Comparison of ENCODE assay signal across 31 cellular contexts in genomic region chr10:5511885-5512280, GRCh38. TPM values are rescaled to one million over a fixed set of nuclear protein-coding genes. Genes with fewer than 3 reads are reported as not detected.
DNase-seq lines count a peak whose midpoint lies in the region; ATAC-seq, FAIRE-seq and TF ChIP-seq lines count a peak whose summit lies in the region.
"Had no signal": no experiment of that assay in that cellular context is flagged by ENCODE, and none has a peak within 500 bp of the region (broad histone marks: within the 10 kb centered on the region; RNA-seq: fewer than 3 reads in every experiment).

No MANE protein-coding gene starts in this region.

- H3K9ac ChIP-seq in kidney (ENCODE audit: low read length in 2 of 2): no peak overlapping the region
- no peak overlapping the region for H3K9ac ChIP-seq in neuronal stem cell (ENCODE audit: low read depth, low read length, poor library complexity)

- H3K4ac ChIP-seq in neuronal stem cell (ENCODE audit: low read length): no peak overlapping the region

- H4K91ac ChIP-seq in neuronal stem cell (ENCODE audit: low read depth, low read length, poor library complexity): no peak overlapping the region

- H2AFZ ChIP-seq in neuronal stem cell (ENCODE audit: low read length): no peak overlapping the region

- no peak overlapping the region for H2BK5ac ChIP-seq in neuronal stem cell (ENCODE audit: low read length)

- H2AK5ac ChIP-seq in neuronal stem cell (ENCODE audit: low read depth, low read length): peak overlapping the region; percentile 88

- no peak overlapping the region for H3K23ac ChIP-seq in neuronal stem cell (ENCODE audit: low read depth, low read length, poor library complexity)

- no peak for TF ChIP-seq CTCF in VCaP (conservative IDR thresholded peaks at IDR 0.05)
- TF ChIP-seq CTCF in kidney (IDR thresholded peaks at IDR 0.05; ENCODE audit: borderline replicate concordance, extremely low read depth, insufficient read depth): no peak
- TF ChIP-seq CTCF in HFFc6 (IDR thresholded peaks at IDR 0.05): no peak
- no peak for TF ChIP-seq CTCF in endothelial cell (IDR thresholded peaks at IDR 0.05; ENCODE audit: unreplicated experiment)

- no peaks in the 10 kb centered on the region for H3K79me1 ChIP-seq in neuronal stem cell (ENCODE audit: low read depth, low read length)

- H3K27me3 ChIP-seq in neuronal stem cell (ENCODE audit: control insufficient read depth in 3 of 3, insufficient read depth in 3 of 3, low read depth in 1 of 3, low read length in 3 of 3): peaks cover 0 to 12% (median 0%) of the 10 kb centered on the region in 3 experiments
- H3K27me3 ChIP-seq: SJCRH30 had no signal

- H3K36me3 Mint-ChIP-seq in HFFc6 (ENCODE audit: low read depth) (no peaks in the 10 kb centered on the region), endothelial cell (ENCODE audit: low read depth, unreplicated experiment) (peaks cover 4% of the 10 kb centered on the region)
- H3K36me3 Mint-ChIP-seq: CD4-positive, alpha-beta memory T cell had no signal

- no peak overlapping the region for H3K27ac Mint-ChIP-seq in HFFc6
- no peak overlapping the region for H3K27ac Mint-ChIP-seq in endothelial cell (ENCODE audit: unreplicated experiment)
- H3K27ac Mint-ChIP-seq: CD4-positive, alpha-beta memory T cell had no signal

- no peak overlapping the region for H4K8ac ChIP-seq in neuronal stem cell (ENCODE audit: low read depth, low read length)

- peak overlapping the region; percentile 97 for H3K27ac ChIP-seq in VCaP
- H3K27ac ChIP-seq in kidney (ENCODE audit: low read depth in 2 of 2, low read length in 2 of 2): no peak overlapping the region
- no peak overlapping the region for H3K27ac ChIP-seq in neuronal stem cell (replicated peaks; ENCODE audit: low read length)
- H3K27ac ChIP-seq: SJCRH30 had no signal

- no peaks in the 10 kb centered on the region for H3K9me3 ChIP-seq in kidney (ENCODE audit: control insufficient read depth in 1 of 2, low read length in 2 of 2)
- no peaks in the 10 kb centered on the region for H3K9me3 ChIP-seq in neuronal stem cell (replicated peaks in 1 of 2; ENCODE audit: control insufficient read depth in 2 of 2, insufficient read depth in 1 of 2, low read depth in 1 of 2, low read length in 2 of 2)
- H3K9me3 ChIP-seq: HAP-1, SJCRH30 had no signal

- no peaks in the 10 kb centered on the region for H3K36me3 ChIP-seq in kidney (ENCODE audit: control insufficient read depth in 1 of 2, insufficient read depth in 2 of 2, low read length in 2 of 2)
- H3K36me3 ChIP-seq in neuronal stem cell (replicated peaks in 1 of 2; ENCODE audit: control insufficient read depth in 2 of 2, insufficient read depth in 2 of 2, low read length in 2 of 2): no peaks in the 10 kb centered on the region
- H3K36me3 ChIP-seq: HAP-1, SJCRH30 had no signal

- no peak overlapping the region for H3K14ac ChIP-seq in neuronal stem cell (ENCODE audit: low read length)

- no peak overlapping the region for H2BK12ac ChIP-seq in neuronal stem cell (ENCODE audit: low read length)

- H3K4me2 ChIP-seq in neuronal stem cell (ENCODE audit: insufficient read depth, low read length, poor library complexity, severe bottlenecking): no peak overlapping the region

- H3K4me3 Mint-ChIP-seq in HFFc6: no peak overlapping the region
- H3K4me3 Mint-ChIP-seq in endothelial cell (ENCODE audit: unreplicated experiment): no peak overlapping the region
- H3K4me3 Mint-ChIP-seq: CD4-positive, alpha-beta memory T cell had no signal

- H3K18ac ChIP-seq in neuronal stem cell (ENCODE audit: low read length): peak overlapping the region; percentile 31

- no peak for FAIRE-seq in kidney (lab: Jason Lieb, UNC)
- FAIRE-seq: GM12892 had no signal

- H3K4me1 Mint-ChIP-seq in HFFc6 (ENCODE audit: low read depth) (no peaks in the 10 kb centered on the region; the same call in 1 of the 2 replicates), endothelial cell (ENCODE audit: unreplicated experiment) (peaks cover 19% of the 10 kb centered on the region)

- DNase-seq in kidney (peak; percentile 36), neuronal stem cell (ENCODE audit: low spot score) (no peak), T-helper 2 cell (no peak), HFFc6 (no peak), endothelial cell (ENCODE audit: low spot score) (no peak)
- DNase-seq: C1 segment of cervical spinal cord; CD4-positive, alpha-beta memory T cell; COR-L47; DMS 273 treated with DMSO at 0.1 percent for 48 hours; DMS79 treated with DMSO at 0.1 percent for 48 hours; IMR-90; KG1; MM.1S; NCI-H1048; NCI-H1417; NCI-H1694; NCI-H2029 treated with DMSO at 0.1 percent for 48 hours; NCI-H446 treated with DMSO at 0.1 percent for 48 hours; NCI-H526; NCI-H82; NK-92 treated with Interleukin-12 subunit alpha and Interleukin-12 subunit beta, amount 100 ng/mL, for 24 hours; PC-3; SJCRH30 had no signal

- H3K9me3 Mint-ChIP-seq in HFFc6: no peaks in the 10 kb centered on the region
- no peaks in the 10 kb centered on the region for H3K9me3 Mint-ChIP-seq in endothelial cell (ENCODE audit: unreplicated experiment)
- H3K9me3 Mint-ChIP-seq: CD4-positive, alpha-beta memory T cell had no signal

- peaks cover 24% of the 10 kb centered on the region for H3K27me3 Mint-ChIP-seq in HFFc6 (ENCODE audit: insufficient read depth)
- H3K27me3 Mint-ChIP-seq in endothelial cell (ENCODE audit: unreplicated experiment): peaks cover 9% of the 10 kb centered on the region

- WGBS in neuronal stem cell (ENCODE audit: extremely low coverage in 2 of 2, insufficient read length in 2 of 2, insufficient replicate concordance in 1 of 2), 2 donors: no CpG with 5 or more reads among the region's 17 CpGs

- H2BK120ac ChIP-seq in neuronal stem cell (ENCODE audit: low read depth, low read length): peak overlapping the region; percentile 40

- H3K4me3 ChIP-seq in kidney (ENCODE audit: low read length in 2 of 2) (no peak overlapping the region), neuronal stem cell (ENCODE audit: low read length in 2 of 2) (no peak overlapping the region)
- H3K4me3 ChIP-seq: HAP-1, SJCRH30 had no signal

- intact Hi-C loops in kidney (cut with DNase I): no loop called here

- H2BK15ac ChIP-seq in neuronal stem cell (ENCODE audit: low read length): no peak overlapping the region

- no peak for ATAC-seq in HG03565 (IDR thresholded peaks at IDR 0.05; ENCODE audit: unreplicated experiment)
- ATAC-seq: PC-3, Right ventricle myocardium inferior, SK-N-SH treated with all-trans-retinoic acid at 6 μM for 48 hours had no signal

- peaks cover 13 to 27% of the 10 kb centered on the region in 2 donors for H3K4me1 ChIP-seq in kidney (ENCODE audit: control insufficient read depth in 1 of 2, insufficient read depth in 1 of 2, low read depth in 1 of 2, low read length in 2 of 2)
- peaks cover 4 to 7% of the 10 kb centered on the region in 2 donors for H3K4me1 ChIP-seq in neuronal stem cell (ENCODE audit: control insufficient read depth in 2 of 2, insufficient read depth in 1 of 2, low read depth in 1 of 2, low read length in 2 of 2)
- H3K4me1 ChIP-seq: HAP-1, SJCRH30 had no signal

RNA-seq across cellular contexts. Expression of gene CALML5, which starts 12.5 kb away (rescaled TPM):
- total RNA-seq in kidney: not detected
- not detected for polyA plus RNA-seq in kidney (ENCODE audit: insufficient read depth, low read depth, low replicate concordance)
- polyA plus RNA-seq in neuronal stem cell (2013, experiment 1 of 2): not detected
- not detected for polyA plus RNA-seq in neuronal stem cell (2013, experiment 2 of 2)
- not detected for total RNA-seq in HFFc6 (2021; fragmentation: NEBNext Ultra II Directional; extraction: Animal tissue kit (Norgen Biotek cat#: 25700))
- not detected for total RNA-seq in endothelial cell (ENCODE audit: unreplicated experiment)
- total RNA-seq: A673; CD4-positive, alpha-beta memory T cell; IMR-90; PC-3; Right ventricle myocardium inferior; RPMI7951; SJCRH30 had no signal
- polyA plus RNA-seq: CD4-positive, alpha-beta memory T cell; IMR-90 had no signal

RNA-seq across cellular contexts. Expression of gene CALML3, which starts 12.9 kb away (rescaled TPM):
- total RNA-seq in kidney (not detected), endothelial cell (ENCODE audit: unreplicated experiment) (not detected)
- 15.9 TPM for polyA plus RNA-seq in kidney (ENCODE audit: insufficient read depth, low read depth, low replicate concordance)
- not detected for polyA plus RNA-seq in neuronal stem cell (2013, experiment 1 of 2)
- polyA plus RNA-seq in neuronal stem cell (2013, experiment 2 of 2): not detected
- not detected for total RNA-seq in HFFc6 (2021; fragmentation: NEBNext Ultra II Directional; extraction: Animal tissue kit (Norgen Biotek cat#: 25700))
- total RNA-seq: A673; CD4-positive, alpha-beta memory T cell; IMR-90; PC-3; Right ventricle myocardium inferior; RPMI7951; SJCRH30 had no signal
- polyA plus RNA-seq: CD4-positive, alpha-beta memory T cell; IMR-90 had no signal
